21 cellular contexts compared by ENCODE assay signal in genomic region chr6:78952362-78952761, GRCh38.
DNase-seq lines count a peak whose midpoint lies in the region; ATAC-seq and TF ChIP-seq lines count a peak whose summit lies in the region.
"Had no signal": no experiment of that assay in that cellular context is flagged by ENCODE, and none has a peak within 500 bp of the region (broad histone marks: within the 10 kb centered on the region; RNA-seq: fewer than 3 reads in every experiment).

No MANE protein-coding gene starts in this region.

- no peak overlapping the region for H3K4me3 Mint-ChIP-seq in activated T-cell treated with anti-CD3 and anti-CD28 coated beads, Interleukin-2, amount 50 U/mL, for 72 hours
- no peak overlapping the region for H3K4me3 Mint-ChIP-seq in CD8-positive, alpha-beta T cell
- H3K4me3 Mint-ChIP-seq in activated naive CD8-positive, alpha-beta T cell treated with anti-CD3 and anti-CD28 coated beads, Interleukin-2, amount 50 U/mL, for 24 hours: no peak overlapping the region
- H3K4me3 Mint-ChIP-seq in memory B cell: no peak overlapping the region
- no peak overlapping the region for H3K4me3 Mint-ChIP-seq in activated CD4-positive, alpha-beta memory T cell treated with anti-CD3 and anti-CD28 coated beads for 36 hours
- H3K4me3 Mint-ChIP-seq: B cell; CD8-positive, alpha-beta memory T cell; GM23338; H9 had no signal

- CTCF ChIA-PET in CD8-positive, alpha-beta T cell (lab: Charles Lee): no interaction called here
- CTCF ChIA-PET in activated CD4-positive, alpha-beta memory T cell treated with anti-CD3 and anti-CD28 coated beads for 36 hours (lab: Charles Lee): no interaction called here

- no peak for DNase-seq in activated T-cell treated with anti-CD3 and anti-CD28 coated beads, Interleukin-2, amount 50 U/mL, for 72 hours
- no peak for DNase-seq in activated T-cell treated with anti-CD3 and anti-CD28 coated beads, Interleukin-2, amount 50 U/mL, for 1 hour
- DNase-seq in CD8-positive, alpha-beta T cell: no peak
- DNase-seq in activated naive CD8-positive, alpha-beta T cell treated with anti-CD3 and anti-CD28 coated beads, Interleukin-2, amount 50 U/mL, for 24 hours: no peak
- DNase-seq in memory B cell (ENCODE audit: low spot score in 2 of 2): no peak
- DNase-seq in NCI-H524 treated with DMSO at 0.1 percent for 48 hours (lab: John Stamatoyannopoulos, UW): no peak
- DNase-seq in DMS114 treated with DMSO at 0.1 percent for 48 hours (lab: John Stamatoyannopoulos, UW; ENCODE audit: unreplicated experiment): no peak
- no peak for DNase-seq in activated CD4-positive, alpha-beta memory T cell treated with anti-CD3 and anti-CD28 coated beads for 36 hours
- DNase-seq: CD4-positive, CD25-positive, alpha-beta regulatory T cell; CD8-positive, alpha-beta memory T cell; DMS 273 treated with DMSO at 0.1 percent for 48 hours; DMS53; DMS79 treated with DMSO at 0.1 percent for 48 hours; GF-D8; H9 had no signal

- H3K9me3 Mint-ChIP-seq in activated T-cell treated with anti-CD3 and anti-CD28 coated beads, Interleukin-2, amount 50 U/mL, for 72 hours: peaks cover 6 to 7% of the 10 kb centered on the region in 2 donors
- peaks cover 24% of the 10 kb centered on the region for H3K9me3 Mint-ChIP-seq in CD8-positive, alpha-beta T cell
- H3K9me3 Mint-ChIP-seq in activated naive CD8-positive, alpha-beta T cell treated with anti-CD3 and anti-CD28 coated beads, Interleukin-2, amount 50 U/mL, for 24 hours: peaks cover 30% of the 10 kb centered on the region
- H3K9me3 Mint-ChIP-seq in memory B cell: peaks cover 10% of the 10 kb centered on the region
- H3K9me3 Mint-ChIP-seq in activated CD4-positive, alpha-beta memory T cell treated with anti-CD3 and anti-CD28 coated beads for 36 hours: peaks cover 23% of the 10 kb centered on the region

- no peaks in the 10 kb centered on the region for H3K4me1 Mint-ChIP-seq in activated T-cell treated with anti-CD3 and anti-CD28 coated beads, Interleukin-2, amount 50 U/mL, for 72 hours (ENCODE audit: low read depth)
- no peaks in the 10 kb centered on the region for H3K4me1 Mint-ChIP-seq in CD8-positive, alpha-beta T cell (ENCODE audit: low read depth)
- H3K4me1 Mint-ChIP-seq in activated naive CD8-positive, alpha-beta T cell treated with anti-CD3 and anti-CD28 coated beads, Interleukin-2, amount 50 U/mL, for 24 hours: no peaks in the 10 kb centered on the region
- no peaks in the 10 kb centered on the region for H3K4me1 Mint-ChIP-seq in memory B cell
- H3K4me1 Mint-ChIP-seq in activated CD4-positive, alpha-beta memory T cell treated with anti-CD3 and anti-CD28 coated beads for 36 hours (ENCODE audit: low read depth): no peaks in the 10 kb centered on the region
- H3K4me1 Mint-ChIP-seq: B cell; CD8-positive, alpha-beta memory T cell had no signal

- no peak overlapping the region for H3K27ac ChIP-seq in CD8-positive, alpha-beta T cell (ENCODE audit: low read depth, low read length)
- H3K27ac ChIP-seq: 22Rv1, BLaER1, C4-2B had no signal

- no peaks in the 10 kb centered on the region for H3K27me3 ChIP-seq in CD8-positive, alpha-beta T cell (ENCODE audit: insufficient read depth, low read length)
- H3K27me3 ChIP-seq: BLaER1 had no signal

- peaks cover 14% of the 10 kb centered on the region for H3K36me3 ChIP-seq in CD8-positive, alpha-beta T cell (ENCODE audit: insufficient read depth, low read length)

- peaks cover 30 to 72% of the 10 kb centered on the region in 2 donors for H3K36me3 Mint-ChIP-seq in activated T-cell treated with anti-CD3 and anti-CD28 coated beads, Interleukin-2, amount 50 U/mL, for 72 hours (ENCODE audit: insufficient read depth in 2 of 2)
- peaks cover 87% of the 10 kb centered on the region for H3K36me3 Mint-ChIP-seq in CD8-positive, alpha-beta T cell
- H3K36me3 Mint-ChIP-seq in activated naive CD8-positive, alpha-beta T cell treated with anti-CD3 and anti-CD28 coated beads, Interleukin-2, amount 50 U/mL, for 24 hours (ENCODE audit: low read depth): peaks cover 80% of the 10 kb centered on the region
- peaks cover 62% of the 10 kb centered on the region for H3K36me3 Mint-ChIP-seq in memory B cell
- peaks cover 73% of the 10 kb centered on the region for H3K36me3 Mint-ChIP-seq in activated CD4-positive, alpha-beta memory T cell treated with anti-CD3 and anti-CD28 coated beads for 36 hours

- intact Hi-C loops in CD8-positive, alpha-beta T cell (cut with DNase I, micrococcal nuclease): no loop called here
- intact Hi-C loops in activated CD4-positive, alpha-beta memory T cell treated with anti-CD3 and anti-CD28 coated beads for 36 hours (cut with micrococcal nuclease): no loop called here

- no peaks in the 10 kb centered on the region for H3K9me3 ChIP-seq in CD8-positive, alpha-beta T cell (ENCODE audit: low read length)

- H3K27me3 Mint-ChIP-seq in activated T-cell treated with anti-CD3 and anti-CD28 coated beads, Interleukin-2, amount 50 U/mL, for 72 hours (ENCODE audit: low read depth): no peaks in the 10 kb centered on the region
- no peaks in the 10 kb centered on the region for H3K27me3 Mint-ChIP-seq in CD8-positive, alpha-beta T cell (ENCODE audit: low read depth)
- H3K27me3 Mint-ChIP-seq in activated naive CD8-positive, alpha-beta T cell treated with anti-CD3 and anti-CD28 coated beads, Interleukin-2, amount 50 U/mL, for 24 hours: no peaks in the 10 kb centered on the region
- no peaks in the 10 kb centered on the region for H3K27me3 Mint-ChIP-seq in memory B cell
- H3K27me3 Mint-ChIP-seq in activated CD4-positive, alpha-beta memory T cell treated with anti-CD3 and anti-CD28 coated beads for 36 hours: no peaks in the 10 kb centered on the region
- H3K27me3 Mint-ChIP-seq: B cell; CD4-positive, CD25-positive, alpha-beta regulatory T cell; CD8-positive, alpha-beta memory T cell had no signal

- H3K27ac Mint-ChIP-seq in activated T-cell treated with anti-CD3 and anti-CD28 coated beads, Interleukin-2, amount 50 U/mL, for 72 hours: peak overlapping the region; percentile 82
- H3K27ac Mint-ChIP-seq in CD8-positive, alpha-beta T cell: peak overlapping the region; percentile 2
- H3K27ac Mint-ChIP-seq in activated naive CD8-positive, alpha-beta T cell treated with anti-CD3 and anti-CD28 coated beads, Interleukin-2, amount 50 U/mL, for 24 hours: peak overlapping the region; percentile 11
- H3K27ac Mint-ChIP-seq in memory B cell: peak overlapping the region; percentile 9
- no peak overlapping the region for H3K27ac Mint-ChIP-seq in activated CD4-positive, alpha-beta memory T cell treated with anti-CD3 and anti-CD28 coated beads for 36 hours
- H3K27ac Mint-ChIP-seq: B cell; CD4-positive, CD25-positive, alpha-beta regulatory T cell; CD8-positive, alpha-beta memory T cell; GM23338; H9 had no signal

- H3K4me3 ChIP-seq in CD8-positive, alpha-beta T cell (ENCODE audit: low read depth, low read length): no peak overlapping the region
- H3K4me3 ChIP-seq: BLaER1, GM23338 had no signal

- ATAC-seq in activated T-cell treated with anti-CD3 and anti-CD28 coated beads, Interleukin-2, amount 50 U/mL, for 72 hours (replicated peaks in 1 of 2): no peak
- no peak for ATAC-seq in CD8-positive, alpha-beta T cell
- ATAC-seq in activated naive CD8-positive, alpha-beta T cell treated with anti-CD3 and anti-CD28 coated beads, Interleukin-2, amount 50 U/mL, for 24 hours: no peak
- no peak for ATAC-seq in memory B cell (ENCODE audit: low read depth)
- ATAC-seq: GM23338, HCT116 had no signal

- POLR2A ChIA-PET in CD8-positive, alpha-beta T cell (lab: Charles Lee): no interaction called here
- POLR2A ChIA-PET in activated CD4-positive, alpha-beta memory T cell treated with anti-CD3 and anti-CD28 coated beads for 36 hours (lab: Charles Lee): no interaction called here

- TF ChIP-seq CTCF in CD8-positive, alpha-beta T cell (IDR thresholded peaks at IDR 0.05): no peak

- H3K4me1 ChIP-seq in CD8-positive, alpha-beta T cell (ENCODE audit: insufficient read depth, low read length): no peaks in the 10 kb centered on the region
- H3K4me1 ChIP-seq: BLaER1 had no signal
